Comparison of ENCODE assay signal across 1 cellular context in the genomic region with DNA sequence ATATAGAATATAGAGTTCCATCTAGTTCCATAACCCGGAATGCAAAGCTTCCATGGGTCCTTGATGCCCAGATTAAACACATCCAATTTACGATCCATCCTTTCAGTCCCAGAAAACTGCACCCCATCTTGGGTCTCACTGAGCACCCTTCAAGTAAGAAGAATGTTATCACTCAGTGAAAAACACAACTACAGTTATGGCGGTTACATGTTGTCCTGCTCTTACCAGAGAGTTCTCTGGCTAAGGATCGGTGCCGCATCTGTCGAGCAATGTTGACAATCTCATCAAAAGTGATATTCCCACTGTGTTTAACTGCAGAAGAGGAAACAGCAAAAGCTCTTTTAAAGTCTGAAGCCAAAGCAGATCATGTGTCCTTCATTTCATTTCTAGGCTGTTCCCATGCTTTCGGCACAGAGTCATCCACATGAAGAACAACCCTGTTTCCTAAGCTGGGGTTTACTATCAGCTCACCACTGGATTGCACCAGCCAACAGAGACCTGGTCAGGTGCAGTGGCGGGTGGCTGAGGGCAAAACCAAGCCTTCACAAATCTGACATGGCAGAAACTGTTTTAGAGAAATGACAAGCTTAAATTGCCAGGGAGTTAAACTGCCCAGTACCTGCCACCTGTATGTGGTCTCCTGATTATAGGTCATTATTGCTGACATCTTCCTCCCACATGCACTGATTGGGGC.
TF ChIP-seq lines count a peak whose summit lies in the region.

No MANE protein-coding gene starts in this region.

TF ChIP-seq in H1, 55 proteins besides CTCF, POLR2A, EP300 and RAD21:
- no peak for TF ChIP-seq SP2 (IDR thresholded peaks at IDR 0.05; ENCODE audit: low read length)
- no peak for TF ChIP-seq ZNF274 (IDR thresholded peaks at IDR 0.05; ENCODE audit: borderline replicate concordance, extremely low read depth, low read length)
